13 cellular contexts compared by ENCODE assay signal in the genomic region with DNA sequence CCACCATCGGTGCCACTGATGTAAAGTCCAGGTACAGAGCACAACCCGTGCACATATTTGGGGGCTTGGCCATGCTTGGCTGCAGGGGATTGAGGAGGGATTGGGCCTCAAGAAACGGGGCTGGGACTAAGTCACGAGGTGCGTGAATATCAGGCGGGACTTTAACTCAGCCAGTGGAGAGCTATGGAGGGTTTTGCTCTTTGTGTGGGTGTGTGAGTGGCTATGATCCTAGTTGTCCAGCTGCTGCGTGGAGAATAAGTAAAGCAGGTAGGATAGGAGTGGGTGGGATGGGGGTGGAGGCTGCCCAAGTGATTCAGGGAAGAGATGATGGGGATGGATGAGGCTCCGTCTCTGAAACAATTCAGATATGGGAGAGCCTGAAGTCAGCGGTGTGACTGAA. TPM values are rescaled to one million over a fixed set of nuclear protein-coding genes. Genes with fewer than 3 reads are reported as not detected.
DNase-seq lines count a peak whose midpoint lies in the region; ATAC-seq, FAIRE-seq and TF ChIP-seq lines count a peak whose summit lies in the region.
"Had no signal": no experiment of that assay in that cellular context is flagged by ENCODE, and none has a peak within 500 bp of the region (broad histone marks: within the 10 kb centered on the region; RNA-seq: fewer than 3 reads in every experiment).

No MANE protein-coding gene starts in this region.

- in situ Hi-C loops in K562 (cut with MboI) (no loop called here), G401 (cut with HindIII; ENCODE audit: low sequenced_read_pairs) (no loop called here)

- H3K27me3 Mint-ChIP-seq in CD4-positive, alpha-beta T cell = no peaks in the 10 kb centered on the region
- H3K27me3 Mint-ChIP-seq in naive thymus-derived CD8-positive, alpha-beta T cell = no peaks in the 10 kb centered on the region

- H3K4me3 ChIP-seq in HFF-Myc (replicated peaks; ENCODE audit: low read depth, low read length) (peak overlapping the region; percentile 52), K562 (no peak overlapping the region)
- H3K4me3 ChIP-seq: cardiac muscle cell, lung, skin epidermis had no signal

- H3K4me2 ChIP-seq in K562 (ENCODE audit: insufficient read depth, low read length) = no peak overlapping the region

- peak overlapping the region; percentile 80 for H3K4me3 Mint-ChIP-seq in CD4-positive, alpha-beta T cell
- H3K4me3 Mint-ChIP-seq in naive thymus-derived CD8-positive, alpha-beta T cell = peak overlapping the region; percentile 69 to 91 (median 82)

- H3K9ac ChIP-seq in K562 (ENCODE audit: insufficient read depth in 1 of 2, low read depth in 2 of 2, low read length in 2 of 2) = 0 out of 4 replicates have a peak overlapping the region, but pooled peaks of 1 of the 2 experiments have one; percentile 31

- TF ChIP-seq CTCF in CD4-positive, alpha-beta T cell (IDR thresholded peaks at IDR 0.05) = no peak
- no peak for TF ChIP-seq CTCF in HFF-Myc (IDR thresholded peaks at IDR 0.05; ENCODE audit: low read depth, low read length, missing control alignments)
- no peak for TF ChIP-seq CTCF in K562 (IDR thresholded peaks at IDR 0.05 in 2 of 3, conservative IDR thresholded peaks at IDR 0.05 in 1 of 3; ENCODE audit: insufficient read depth in 2 of 3, low read depth in 1 of 3, low read length in 3 of 3)

- H3K36me3 ChIP-seq in K562 (ENCODE audit: control insufficient read depth, insufficient read depth, low read length) = no peaks in the 10 kb centered on the region
- H3K36me3 ChIP-seq: cardiac muscle cell had no signal

- peaks cover 39% of the 10 kb centered on the region for H3K4me1 Mint-ChIP-seq in CD4-positive, alpha-beta T cell (ENCODE audit: low read depth)
- peaks cover 22 to 40% (median 37%) of the 10 kb centered on the region in 4 donors for H3K4me1 Mint-ChIP-seq in naive thymus-derived CD8-positive, alpha-beta T cell

- H3K27me3 ChIP-seq in CD4-positive, alpha-beta T cell (ENCODE audit: control insufficient read depth, insufficient read depth, low read length) = no peaks in the 10 kb centered on the region
- peaks cover 0 to 26% of the 10 kb centered on the region in 2 experiments; a peak in 2 of 5 replicates for H3K27me3 ChIP-seq in K562 (ENCODE audit: control insufficient read depth in 2 of 2, insufficient read depth in 2 of 2, low read length in 2 of 2)

- H2AFZ ChIP-seq in K562 (ENCODE audit: low read depth, low read length) = no peak overlapping the region

- no peaks in the 10 kb centered on the region for H3K9me3 ChIP-seq in CD4-positive, alpha-beta T cell (ENCODE audit: control insufficient read depth, low read length)
- H3K9me3 ChIP-seq in K562 (replicated peaks; ENCODE audit: control insufficient read depth, insufficient read depth, low read depth, low read length) = no peaks in the 10 kb centered on the region

- H3K79me2 ChIP-seq in K562 (ENCODE audit: control insufficient read depth, insufficient read depth, low read length) = no peaks in the 10 kb centered on the region

- TF ChIP-seq EP300 in K562 (IDR thresholded peaks at IDR 0.05; ENCODE audit: low read length) = no peak

- DNase-seq in CD4-positive, alpha-beta T cell = no peak
- DNase-seq in HFF-Myc (ENCODE audit: extremely low read depth, low read depth) (no peak), K562 (ENCODE audit: extremely low read depth in 1 of 4, low spot score in 3 of 4) (no peak), activated gamma-delta T cell treated with Interleukin-2 at 50 U/mL for 16 hours (no peak), G401 (ENCODE audit: low spot score) (no peak), MV-4-11 (lab: John Stamatoyannopoulos, UW) (no peak)
- DNase-seq in naive thymus-derived CD8-positive, alpha-beta T cell = no peak
- DNase-seq: activated CD4-positive, alpha-beta T cell treated with anti-CD3 and anti-CD28 coated beads, Interleukin-2, amount 50 U/mL, for 4 hours; NCI-H446 treated with DMSO at 0.1 percent for 48 hours had no signal

- POLR2A ChIA-PET in CD4-positive, alpha-beta T cell (lab: Charles Lee) = interaction anchor here (1.1 to 1.8 kb wide), 3 partner anchors 9 to 13 kb away, joined by 3 to 6 read pairs (median 5); no protein-coding TSS in a partner anchor
- POLR2A ChIA-PET in K562 (lab: Yijun Ruan, JAX) = interaction anchor here (0.7 kb wide), 1 partner anchor 19 kb away, joined by 3 read pairs; no protein-coding TSS in a partner anchor
- POLR2A ChIA-PET in naive thymus-derived CD8-positive, alpha-beta T cell (lab: Charles Lee) = interaction anchor here (0.6 to 22.8 kb wide), 3 partner anchors 6 to 40 kb away, joined by 3 to 821 read pairs (median 821); partner anchors contain the start of gene LFNG

- peak; percentile 19 for FAIRE-seq in K562 (lab: Jason Lieb, UNC)

- H3K27ac ChIP-seq in CD4-positive, alpha-beta T cell (ENCODE audit: low read depth, low read length) = peak overlapping the region; percentile 1
- no peak overlapping the region for H3K27ac ChIP-seq in K562 (ENCODE audit: extremely low read depth, low read depth, low read length)
- H3K27ac ChIP-seq: cardiac muscle cell had no signal

- ATAC-seq in CD4-positive, alpha-beta T cell (ENCODE audit: poor library complexity) = no peak
- ATAC-seq in K562 = no peak
- ATAC-seq in naive thymus-derived CD8-positive, alpha-beta T cell = no peak
- no peak for ATAC-seq in HG03565 (IDR thresholded peaks at IDR 0.05; ENCODE audit: unreplicated experiment)

- TF ChIP-seq POLR2A in K562 (conservative IDR thresholded peaks at IDR 0.05) = no peak

- CTCF ChIA-PET in CD4-positive, alpha-beta T cell (lab: Charles Lee) = no interaction called here
- CTCF ChIA-PET in K562 (lab: Yijun Ruan, JAX; ENCODE audit: low intra/inter-chr PET ratio) = no interaction called here

- TF ChIP-seq RAD21 in K562 (CRISPR knock-in tag; conservative IDR thresholded peaks at IDR 0.05 in 1 of 2, IDR thresholded peaks at IDR 0.05 in 1 of 2) = no peak

- intact Hi-C loops in CD4-positive, alpha-beta T cell (cut with DNase I, micrococcal nuclease) = no loop called here
- intact Hi-C loops in K562 (cut with micrococcal nuclease) = no loop called here

- no peaks in the 10 kb centered on the region for H3K9me1 ChIP-seq in K562 (ENCODE audit: control insufficient read depth, insufficient read depth, low read length)

- peaks cover 23% of the 10 kb centered on the region for H3K36me3 Mint-ChIP-seq in CD4-positive, alpha-beta T cell (ENCODE audit: low read depth)
- peaks cover 4 to 12% (median 6%) of the 10 kb centered on the region in 3 donors for H3K36me3 Mint-ChIP-seq in naive thymus-derived CD8-positive, alpha-beta T cell

- H3K9me3 Mint-ChIP-seq in CD4-positive, alpha-beta T cell = no peaks in the 10 kb centered on the region
- no peaks in the 10 kb centered on the region for H3K9me3 Mint-ChIP-seq in naive thymus-derived CD8-positive, alpha-beta T cell

- H4K20me1 ChIP-seq in K562 (replicated peaks; ENCODE audit: control insufficient read depth, insufficient read depth, low read length) = peaks cover 4% of the 10 kb centered on the region

- no TSS peak for BruUV-seq in K562 (replicated peaks; lab: Mats Ljungman, UMichigan)

- peak overlapping the region; percentile 75 for H3K27ac Mint-ChIP-seq in CD4-positive, alpha-beta T cell
- H3K27ac Mint-ChIP-seq in naive thymus-derived CD8-positive, alpha-beta T cell = peak overlapping the region; percentile 1 to 91 (median 78)

- H3K4me1 ChIP-seq in K562 (replicated peaks in 1 of 2; ENCODE audit: control insufficient read depth in 2 of 2, insufficient read depth in 2 of 2, low read length in 2 of 2) = peaks cover 0 to 67% of the 10 kb centered on the region in 2 experiments; a peak in 3 of 5 replicates

- WGBS in K562 (ENCODE audit: insufficient coverage, low coverage, missing lambda C conversion rate) = 7% methylated on average over 9 of the region's 9 CpGs

RNA-seq across cellular contexts. Expression of gene LFNG, which starts 1.9 kb away (rescaled TPM):
- 10 to 100 TPM; 96.7 to 99.8 TPM for total RNA-seq in CD4-positive, alpha-beta T cell
- 0.76 and 4.3 TPM in 2 replicates for total RNA-seq in K562 (2011; cell fraction: chromatin; rRNA removed; ENCODE audit: low replicate concordance)
- 3.6 and 4.7 TPM in 2 replicates for total RNA-seq in K562 (2011; cell fraction: nucleolus; rRNA removed)
- 2.0 and 2.1 TPM in 2 replicates for total RNA-seq in K562 (2011; cell fraction: nucleoplasm; rRNA removed)
- total RNA-seq in K562 (2014; rRNA removed) = 0.49 and 0.73 TPM in 2 replicates
- total RNA-seq in K562 (2014; rRNA removed; fragmentation: Illumina TruSeq; extraction: Trizol) = 0.18 and 0.22 TPM in 2 replicates
- 0.25 and 0.30 TPM in 2 replicates for total RNA-seq in K562 (2015; rRNA removed; fragmentation: Illumina TruSeq; extraction: Trizol)
- total RNA-seq in K562 (2021) = 0.81 and 0.89 TPM in 2 replicates
- 0.86 and 1.2 TPM in 2 replicates for polyA plus RNA-seq in K562 (2011; rRNA removed)
- 1.4 and 2.5 TPM in 2 replicates for polyA plus RNA-seq in K562 (2011; cell fraction: cytosol; rRNA removed)
- 4.7 and 6.5 TPM in 2 replicates for polyA plus RNA-seq in K562 (2011; cell fraction: nucleus; rRNA removed)
- 0.43 and 0.47 TPM in 2 replicates for polyA plus RNA-seq in K562 (2012)
- 0.24 and 0.39 TPM in 2 replicates for polyA plus RNA-seq in K562 (2014; fragmentation: Illumina TruSeq; extraction: Trizol)
- under 1 TPM in 1 of 2 experiments, not detected in 1; 0.03 TPM for polyA plus RNA-seq in K562 (2014; fragmentation: Nextera tagmentation; extraction: Ambion mirVana)
- 0.25 and 0.28 TPM in 2 replicates for polyA plus RNA-seq in K562 (2014; rRNA removed)
- polyA minus RNA-seq in K562 (2011; rRNA and poly(A)+ RNA removed) = 0.45 and 0.49 TPM in 2 replicates
- polyA minus RNA-seq in K562 (2011; cell fraction: cytosol; rRNA and poly(A)+ RNA removed) = 0.91 and 1.0 TPM in 2 replicates
- polyA minus RNA-seq in K562 (2011; cell fraction: nucleus; rRNA and poly(A)+ RNA removed) = 3.6 and 3.8 TPM in 2 replicates
- total RNA-seq in naive thymus-derived CD8-positive, alpha-beta T cell = 100 to 1,000 TPM; 151 to 153 TPM
- 1 to 10 TPM in 2 of 3 donors, under 1 TPM in 1; 0.54 to 3.0 (median 1.6) TPM for polyA plus RNA-seq in naive thymus-derived CD8-positive, alpha-beta T cell
- 3.4 and 5.6 TPM in 2 replicates for total RNA-seq in G401 (2014; rRNA removed; shearing (Covaris generic))

RNA-seq across cellular contexts. Expression of gene BRAT1, which starts 37.6 kb away (rescaled TPM):
- total RNA-seq in CD4-positive, alpha-beta T cell = 10 to 100 TPM; 24.1 to 24.5 TPM
- 18.7 and 76.7 TPM in 2 replicates for total RNA-seq in K562 (2011; cell fraction: chromatin; rRNA removed; ENCODE audit: low replicate concordance)
- total RNA-seq in K562 (2011; cell fraction: nucleolus; rRNA removed) = 75.9 and 80.0 TPM in 2 replicates
- total RNA-seq in K562 (2011; cell fraction: nucleoplasm; rRNA removed) = 35.8 and 37.1 TPM in 2 replicates
- total RNA-seq in K562 (2014; rRNA removed) (48.2 and 53.8 TPM in 2 replicates), K562 (2014; rRNA removed; fragmentation: Illumina TruSeq; extraction: Trizol) (1.9 and 3.7 TPM in 2 replicates), K562 (2015; rRNA removed; fragmentation: Illumina TruSeq; extraction: Trizol) (14.6 and 17.4 TPM in 2 replicates), K562 (2021) (49.6 and 49.8 TPM in 2 replicates)
- polyA plus RNA-seq in K562 (2011; rRNA removed) (10.5 and 23.7 TPM in 2 replicates), K562 (2014; fragmentation: Illumina TruSeq; extraction: Trizol) (5.8 and 20.3 TPM in 2 replicates), K562 (2014; fragmentation: Nextera tagmentation; extraction: Ambion mirVana) (under 1 TPM; 0.13 to 0.31 TPM), K562 (2014; rRNA removed) (35.3 and 39.1 TPM in 2 replicates)
- 14.1 and 48.2 TPM in 2 replicates for polyA plus RNA-seq in K562 (2011; cell fraction: cytosol; rRNA removed)
- 84.7 and 142 TPM in 2 replicates for polyA plus RNA-seq in K562 (2011; cell fraction: nucleus; rRNA removed)
- polyA plus RNA-seq in K562 (2012) = 37.7 and 38.8 TPM in 2 replicates
- 3.2 and 7.4 TPM in 2 replicates for polyA minus RNA-seq in K562 (2011; rRNA and poly(A)+ RNA removed)
- polyA minus RNA-seq in K562 (2011; cell fraction: cytosol; rRNA and poly(A)+ RNA removed) = 27.3 and 27.9 TPM in 2 replicates
- 22.2 and 25.0 TPM in 2 replicates for polyA minus RNA-seq in K562 (2011; cell fraction: nucleus; rRNA and poly(A)+ RNA removed)
- total RNA-seq in naive thymus-derived CD8-positive, alpha-beta T cell = 10 to 100 TPM; 32.2 to 32.4 TPM
- polyA plus RNA-seq in naive thymus-derived CD8-positive, alpha-beta T cell = 10 to 100 TPM; 21.0 to 43.6 (median 25.4) TPM
- 87.3 and 104 TPM in 2 replicates for total RNA-seq in G401 (2014; rRNA removed; shearing (Covaris generic))

RNA-seq across cellular contexts. Expression of gene IQCE, which starts 41.1 kb away (rescaled TPM):
- 1 to 10 TPM; 4.3 to 5.6 TPM for total RNA-seq in CD4-positive, alpha-beta T cell
- total RNA-seq in K562 (2011; cell fraction: chromatin; rRNA removed; ENCODE audit: low replicate concordance) = 26.8 and 52.1 TPM in 2 replicates
- total RNA-seq in K562 (2011; cell fraction: nucleolus; rRNA removed) = 20.3 and 21.5 TPM in 2 replicates
- total RNA-seq in K562 (2011; cell fraction: nucleoplasm; rRNA removed) = 22.9 and 30.8 TPM in 2 replicates
- 7.2 and 8.5 TPM in 2 replicates for total RNA-seq in K562 (2014; rRNA removed)
- 1.7 and 3.5 TPM in 2 replicates for total RNA-seq in K562 (2014; rRNA removed; fragmentation: Illumina TruSeq; extraction: Trizol)
- total RNA-seq in K562 (2015; rRNA removed; fragmentation: Illumina TruSeq; extraction: Trizol) = 3.7 and 4.2 TPM in 2 replicates
- total RNA-seq in K562 (2021) = 7.8 and 8.7 TPM in 2 replicates
- 3.2 and 5.0 TPM in 2 replicates for polyA plus RNA-seq in K562 (2011; rRNA removed)
- 2.3 and 3.0 TPM in 2 replicates for polyA plus RNA-seq in K562 (2011; cell fraction: cytosol; rRNA removed)
- 12.8 and 18.1 TPM in 2 replicates for polyA plus RNA-seq in K562 (2011; cell fraction: nucleus; rRNA removed)
- 5.3 and 7.0 TPM in 2 replicates for polyA plus RNA-seq in K562 (2012)
- polyA plus RNA-seq in K562 (2014; fragmentation: Illumina TruSeq; extraction: Trizol) = 4.4 and 6.5 TPM in 2 replicates
- under 1 TPM; 0.18 to 0.28 TPM for polyA plus RNA-seq in K562 (2014; fragmentation: Nextera tagmentation; extraction: Ambion mirVana)
- polyA plus RNA-seq in K562 (2014; rRNA removed) = 5.1 and 6.1 TPM in 2 replicates
- 3.7 and 4.7 TPM in 2 replicates for polyA minus RNA-seq in K562 (2011; rRNA and poly(A)+ RNA removed)
- polyA minus RNA-seq in K562 (2011; cell fraction: cytosol; rRNA and poly(A)+ RNA removed) = 3.9 and 4.8 TPM in 2 replicates
- polyA minus RNA-seq in K562 (2011; cell fraction: nucleus; rRNA and poly(A)+ RNA removed) = 5.5 and 5.9 TPM in 2 replicates
- total RNA-seq in naive thymus-derived CD8-positive, alpha-beta T cell = 1 to 10 TPM; 6.6 to 8.9 TPM
- polyA plus RNA-seq in naive thymus-derived CD8-positive, alpha-beta T cell = 1 to 10 TPM in 2 of 3 donors, under 1 TPM in 1; 0.77 to 2.2 (median 2.0) TPM
- total RNA-seq in G401 (2014; rRNA removed; shearing (Covaris generic)) = 21.6 and 32.9 TPM in 2 replicates

RNA-seq across cellular contexts. Expression of gene GRIFIN, which starts 41.5 kb away (rescaled TPM):
- total RNA-seq in CD4-positive, alpha-beta T cell = not detected
- total RNA-seq in K562 (2011; cell fraction: chromatin; rRNA removed; ENCODE audit: low replicate concordance) = not detected in 2 replicates
- total RNA-seq in K562 (2011; cell fraction: nucleolus; rRNA removed) = not detected in 2 replicates
- total RNA-seq in K562 (2011; cell fraction: nucleoplasm; rRNA removed) = not detected in 2 replicates
- total RNA-seq in K562 (2014; rRNA removed) (not detected in 2 replicates), K562 (2014; rRNA removed; fragmentation: Illumina TruSeq; extraction: Trizol) (not detected in 2 replicates), K562 (2015; rRNA removed; fragmentation: Illumina TruSeq; extraction: Trizol) (not detected in 2 replicates), K562 (2021) (not detected in 2 replicates)
- polyA plus RNA-seq in K562 (2011; rRNA removed) (not detected in 2 replicates), K562 (2014; fragmentation: Illumina TruSeq; extraction: Trizol) (not detected in 2 replicates), K562 (2014; fragmentation: Nextera tagmentation; extraction: Ambion mirVana) (not detected), K562 (2014; rRNA removed) (not detected in 2 replicates)
- not detected in 2 replicates for polyA plus RNA-seq in K562 (2011; cell fraction: cytosol; rRNA removed)
- not detected in 2 replicates for polyA plus RNA-seq in K562 (2011; cell fraction: nucleus; rRNA removed)
- polyA plus RNA-seq in K562 (2012) = not detected in 2 replicates
- not detected in 2 replicates for polyA minus RNA-seq in K562 (2011; rRNA and poly(A)+ RNA removed)
- not detected in 2 replicates for polyA minus RNA-seq in K562 (2011; cell fraction: cytosol; rRNA and poly(A)+ RNA removed)
- not detected in 2 replicates for polyA minus RNA-seq in K562 (2011; cell fraction: nucleus; rRNA and poly(A)+ RNA removed)
- total RNA-seq in naive thymus-derived CD8-positive, alpha-beta T cell = not detected
- polyA plus RNA-seq in naive thymus-derived CD8-positive, alpha-beta T cell = not detected
- not detected in 2 replicates for total RNA-seq in G401 (2014; rRNA removed; shearing (Covaris generic))
- total RNA-seq: cardiac muscle cell, lung had no signal
- polyA plus RNA-seq: cardiac muscle cell, lung had no signal

Comparison
In these comparisons a context has a peak if more than half of its experiments do, and no peak if none do; other contexts are left out.
1. RNA of gene LFNG, which starts 1.9 kb away (total RNA-seq): 151 to 153 TPM in naive thymus-derived CD8-positive, alpha-beta T cell and 96.7 to 99.8 TPM in CD4-positive, alpha-beta T cell; 3.4 to 5.6 TPM in G401 and 0.18 to 4.7 TPM in K562; every median in the first group is over 10 times any median in the second.